ENCODE assay signal across 28 cellular contexts in genomic region chr1:216144661-216145450, GRCh38.
"Had no signal": no experiment of that assay in that cellular context is flagged by ENCODE, and none has a peak within 500 bp of the region (broad histone marks: within the 10 kb centered on the region; RNA-seq: fewer than 3 reads in every experiment).

No MANE protein-coding gene starts in this region.

- H3K9me3 Mint-ChIP-seq: brain had no signal

- H3K27me3 ChIP-seq: ascending aorta, cardiac muscle cell, colonic mucosa, neutrophil, right lobe of liver, upper lobe of left lung, vagina had no signal

- FAIRE-seq: frontal cortex, TTC549 had no signal

- H3K27ac Mint-ChIP-seq: activated naive CD4-positive, alpha-beta T cell treated with anti-CD3 and anti-CD28 coated beads, Interleukin-2, amount 10 ng/mL, durations not matched to agents 7 days and 5 days; activated naive CD8-positive, alpha-beta T cell treated with anti-CD3 and anti-CD28 coated beads, Interleukin-2, amount 10 ng/mL, durations not matched to agents 7 days and 5 days; brain; nephron; stimulated activated effector memory CD8-positive, alpha-beta T cell treated with anti-CD3 and anti-CD28 coated beads, Interleukin-12 subunit alpha, Interleukin-12 subunit beta, amount 100 ng/mL, for 72 hours; stimulated activated naive CD8-positive, alpha-beta T cell treated with anti-CD3 and anti-CD28 coated beads, Interleukin-15, Interleukin-2, amounts not matched to agents 100 ng/mL and 50 ng/mL, for 24 hours had no signal

- DNase-seq: activated CD4-positive, alpha-beta T cell treated with anti-CD3 and anti-CD28 coated beads for 48 hours; activated CD4-positive, alpha-beta T cell treated with anti-CD3 and anti-CD28 coated beads, Interleukin-2, amount 50 U/mL, for 48 hours; activated CD8-positive, alpha-beta memory T cell treated with anti-CD3 and anti-CD28 coated beads, Interleukin-2, amount 50 U/mL, for 4 hours; activated gamma-delta T cell; activated naive CD4-positive, alpha-beta T cell treated with anti-CD3 and anti-CD28 coated beads, Interleukin-2, amount 10 ng/mL, durations not matched to agents 7 days and 5 days; activated naive CD8-positive, alpha-beta T cell treated with anti-CD3 and anti-CD28 coated beads, Interleukin-2, amount 10 ng/mL, durations not matched to agents 7 days and 5 days; activated T-cell treated with anti-CD3 and anti-CD28 coated beads, Interleukin-2, amount 50 U/mL, for 1 hour; cerebellar nuclear complex; colonic mucosa; effector CD8-positive, alpha-beta T cell; islet precursor cell; left ventricle myocardium inferior; right lobe of liver; stimulated activated CD4-positive, alpha-beta T cell treated with anti-CD3 and anti-CD28 coated beads, Interleukin-4, amount 100 ng/mL, for 24 hours; upper lobe of left lung had no signal

- H3K4me3 ChIP-seq: ascending aorta, cardiac muscle cell, colonic mucosa, left ventricle myocardium inferior, right lobe of liver, skin epidermis, thoracic aorta, upper lobe of left lung, vagina had no signal

- H3K27ac ChIP-seq: ascending aorta, cardiac muscle cell, colonic mucosa, left ventricle myocardium inferior, neutrophil, right lobe of liver, skin epidermis, thoracic aorta, upper lobe of left lung, vagina, VCaP had no signal

- H3K9me3 ChIP-seq: ascending aorta, colonic mucosa, left ventricle myocardium inferior, neutrophil, right lobe of liver, thoracic aorta, upper lobe of left lung, vagina had no signal

- H3K36me3 Mint-ChIP-seq: activated naive CD4-positive, alpha-beta T cell treated with anti-CD3 and anti-CD28 coated beads, Interleukin-2, amount 10 ng/mL, durations not matched to agents 7 days and 5 days; brain; stimulated activated effector memory CD8-positive, alpha-beta T cell treated with anti-CD3 and anti-CD28 coated beads, Interleukin-12 subunit alpha, Interleukin-12 subunit beta, amount 100 ng/mL, for 72 hours had no signal

- H3K4me1 Mint-ChIP-seq: activated naive CD4-positive, alpha-beta T cell treated with anti-CD3 and anti-CD28 coated beads, Interleukin-2, amount 10 ng/mL, durations not matched to agents 7 days and 5 days; activated naive CD8-positive, alpha-beta T cell treated with anti-CD3 and anti-CD28 coated beads, Interleukin-2, amount 10 ng/mL, durations not matched to agents 7 days and 5 days; stimulated activated effector memory CD8-positive, alpha-beta T cell treated with anti-CD3 and anti-CD28 coated beads, Interleukin-12 subunit alpha, Interleukin-12 subunit beta, amount 100 ng/mL, for 72 hours had no signal

- H3K36me3 ChIP-seq: ascending aorta, cardiac muscle cell, colonic mucosa, left ventricle myocardium inferior, neutrophil, right lobe of liver, thoracic aorta, upper lobe of left lung, vagina had no signal

- H3K4me1 ChIP-seq: ascending aorta, colonic mucosa, left ventricle myocardium inferior, right lobe of liver, upper lobe of left lung, vagina had no signal

- H3K27me3 Mint-ChIP-seq: activated naive CD4-positive, alpha-beta T cell treated with anti-CD3 and anti-CD28 coated beads, Interleukin-2, amount 10 ng/mL, durations not matched to agents 7 days and 5 days; activated naive CD8-positive, alpha-beta T cell treated with anti-CD3 and anti-CD28 coated beads, Interleukin-2, amount 10 ng/mL, durations not matched to agents 7 days and 5 days; stimulated activated naive CD8-positive, alpha-beta T cell treated with anti-CD3 and anti-CD28 coated beads, Interleukin-15, Interleukin-2, amounts not matched to agents 100 ng/mL and 50 ng/mL, for 24 hours had no signal

- H3K4me3 Mint-ChIP-seq: activated naive CD4-positive, alpha-beta T cell treated with anti-CD3 and anti-CD28 coated beads, Interleukin-2, amount 10 ng/mL, durations not matched to agents 7 days and 5 days; activated naive CD8-positive, alpha-beta T cell treated with anti-CD3 and anti-CD28 coated beads, Interleukin-2, amount 10 ng/mL, durations not matched to agents 7 days and 5 days; brain; nephron; stimulated activated effector memory CD8-positive, alpha-beta T cell treated with anti-CD3 and anti-CD28 coated beads, Interleukin-12 subunit alpha, Interleukin-12 subunit beta, amount 100 ng/mL, for 72 hours; stimulated activated naive CD8-positive, alpha-beta T cell treated with anti-CD3 and anti-CD28 coated beads, Interleukin-15, Interleukin-2, amounts not matched to agents 100 ng/mL and 50 ng/mL, for 24 hours had no signal
